Comparison of ENCODE assay signal across 8 cellular contexts in the genomic region with DNA sequence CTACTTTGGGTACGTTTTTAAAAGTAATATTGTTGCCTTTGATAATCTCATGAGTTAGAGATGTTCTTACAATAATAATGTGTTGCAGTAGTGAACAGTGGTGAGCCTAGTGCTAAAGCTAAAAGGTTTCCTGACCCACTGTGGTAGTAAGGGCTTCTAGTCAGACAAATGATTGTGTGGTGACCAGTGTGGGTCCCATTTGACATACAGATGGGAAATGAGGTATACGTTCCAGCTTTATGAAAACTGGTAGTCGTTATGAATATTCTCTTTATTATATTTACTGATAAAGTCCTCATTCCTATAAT. TPM values are rescaled to one million over a fixed set of nuclear protein-coding genes. Genes with fewer than 3 reads are reported as not detected.
DNase-seq lines count a peak whose midpoint lies in the region; ATAC-seq and TF ChIP-seq lines count a peak whose summit lies in the region.

No MANE protein-coding gene starts in this region.

- DNase-seq in DMS53 (lab: John Stamatoyannopoulos, UW): peak; percentile 29
- no peak for DNase-seq in DMS53 treated with DMSO at 0.1 percent for 48 hours (lab: John Stamatoyannopoulos, UW; ENCODE audit: unreplicated experiment)
- peak; percentile 75 for DNase-seq in RKO (ENCODE audit: low spot score)
- no peak for DNase-seq in epithelial cell of proximal tubule (ENCODE audit: low read depth)
- DNase-seq in gastrocnemius medialis: no peak
- DNase-seq in SK-N-DZ (ENCODE audit: low spot score): no peak
- no peak for DNase-seq in NCI-H2171 (lab: John Stamatoyannopoulos, UW)

- intact Hi-C loops in gastrocnemius medialis (cut with DNase I; ENCODE audit: low total_unique reads): loop anchor here (5.0 kb wide), 2 partner anchors 60 to 770 kb away; no protein-coding TSS in a partner anchor

- H3K4me3 ChIP-seq in epithelial cell of proximal tubule (ENCODE audit: low read depth, low read length) (peak overlapping the region; percentile 73), gastrocnemius medialis (peak overlapping the region; percentile 79 to 95 (median 85))

- H3K27ac ChIP-seq in gastrocnemius medialis: peak overlapping the region; percentile 97 to 100 (median 100)

- in situ Hi-C loops in gastrocnemius medialis (cut with MboI; ENCODE audit: low sequenced_read_pairs in 4 of 4): loop anchor here in 1 of 4 donors (25.0 kb wide), 1 partner anchor 290 kb away; no protein-coding TSS in a partner anchor

- ATAC-seq in gastrocnemius medialis: no peak
- no peak for ATAC-seq in HG03095 (IDR thresholded peaks at IDR 0.05; ENCODE audit: unreplicated experiment)

- no peak for TF ChIP-seq POLR2A in gastrocnemius medialis (IDR thresholded peaks at IDR 0.05)

- TF ChIP-seq CTCF in epithelial cell of proximal tubule (conservative IDR thresholded peaks at IDR 0.05; ENCODE audit: low read depth, low read length) (no peak), gastrocnemius medialis (IDR thresholded peaks at IDR 0.05 in 4 of 5, conservative IDR thresholded peaks at IDR 0.05 in 1 of 5) (no peak)

- H3K27me3 ChIP-seq in gastrocnemius medialis: no peaks in the 10 kb centered on the region

- peaks cover 32 to 36% of the 10 kb centered on the region in 2 donors for H3K4me1 ChIP-seq in gastrocnemius medialis

- no peaks in the 10 kb centered on the region for H3K9me3 ChIP-seq in gastrocnemius medialis

- no peaks in the 10 kb centered on the region for H3K36me3 ChIP-seq in gastrocnemius medialis

RNA-seq across cellular contexts. Expression of gene RFX3, which starts 1.8 kb away (rescaled TPM):
- total RNA-seq in epithelial cell of proximal tubule: 1.6 and 2.3 TPM in 2 replicates
- total RNA-seq in gastrocnemius medialis: 10 to 100 TPM in 1 of 4 donors, 1 to 10 TPM in 3; 2.1 to 11.5 (median 7.3) TPM
- 2.8 and 2.9 TPM in 2 replicates for polyA plus RNA-seq in SK-N-DZ (2014; cell fraction: cytosol; rRNA removed)
- 4.7 and 8.1 TPM in 2 replicates for polyA plus RNA-seq in SK-N-DZ (2014; cell fraction: nucleus; rRNA removed)

Comparison
In these comparisons a context has a peak if more than half of its experiments do, and no peak if none do; other contexts are left out.
1. DNase-seq: peak in DMS53 (single experiment) and RKO (single experiment); none in DMS53 treated with DMSO at 0.1 percent for 48 hours (single experiment), epithelial cell of proximal tubule (single experiment), gastrocnemius medialis (0 of 2), SK-N-DZ (single experiment) and NCI-H2171 (single experiment).